In the genomic region with DNA sequence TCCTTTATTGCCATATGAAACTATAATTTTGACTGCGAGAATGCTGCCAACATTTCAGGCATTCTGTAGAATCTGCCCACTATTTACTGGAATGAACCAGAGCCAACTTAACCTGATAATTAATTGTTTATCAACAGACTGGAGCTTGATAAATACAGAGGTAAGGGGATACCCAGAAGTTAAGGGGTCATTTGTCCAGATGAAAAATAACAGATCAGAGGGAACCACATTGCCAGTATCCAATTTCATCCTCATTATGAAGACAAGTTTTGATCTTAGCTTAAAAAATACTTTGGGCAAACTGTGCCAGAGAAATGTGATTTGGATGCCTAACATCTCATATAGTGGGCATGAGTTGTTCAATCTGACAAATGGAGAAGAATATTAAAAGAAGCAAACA, we compare ENCODE assay signal across 20 cellular contexts.
A peak's percentile ranks its signal among the peaks of the same experiment; 100 is the strongest.
DNase-seq lines count a peak whose midpoint lies in the region; ATAC-seq and TF ChIP-seq lines count a peak whose summit lies in the region.
"Had no signal": no experiment of that assay in that cellular context is flagged by ENCODE, and none has a peak within 500 bp of the region (broad histone marks: within the 10 kb centered on the region; RNA-seq: fewer than 3 reads in every experiment).

No MANE protein-coding gene starts in this region.

- H3K79me2 ChIP-seq in osteoblast (ENCODE audit: insufficient read depth, low read length), result no peaks in the 10 kb centered on the region

- H3K27me3 ChIP-seq in RWPE2 (ENCODE audit: insufficient read depth, poor library complexity, severe bottlenecking) (no peaks in the 10 kb centered on the region), osteoblast (ENCODE audit: insufficient read depth, low read length) (no peaks in the 10 kb centered on the region)
- H3K27me3 ChIP-seq: BE2C; BLaER1 treated with 17β-estradiol and CSF1 and Interleukin-3, amounts not matched to agents 10 nM and 100 nM had no signal

- no peaks in the 10 kb centered on the region for H4K20me1 ChIP-seq in osteoblast (ENCODE audit: insufficient read depth, low read length)
- H4K20me1 ChIP-seq: BLaER1 treated with 17β-estradiol and CSF1 and Interleukin-3, amounts not matched to agents 10 nM and 100 nM had no signal

- no peak overlapping the region for H3K4me3 ChIP-seq in RWPE2 (ENCODE audit: severe bottlenecking)
- no peak overlapping the region for H3K4me3 ChIP-seq in osteoblast (ENCODE audit: insufficient read depth, low read length)
- H3K4me3 ChIP-seq: BLaER1 treated with 17β-estradiol and CSF1 and Interleukin-3, amounts not matched to agents 10 nM and 100 nM; GM12878; GM23338 had no signal

- peaks cover 35% of the 10 kb centered on the region for H3K4me1 ChIP-seq in RWPE2 (ENCODE audit: insufficient read depth, poor library complexity, severe bottlenecking)
- H3K4me1 ChIP-seq in osteoblast (ENCODE audit: insufficient read depth, low read length), result peaks cover 48% of the 10 kb centered on the region
- H3K4me1 ChIP-seq: BE2C; BLaER1 treated with 17β-estradiol and CSF1 and Interleukin-3, amounts not matched to agents 10 nM and 100 nM had no signal

- H3K36me3 ChIP-seq in RWPE2 (ENCODE audit: low read depth) (no peaks in the 10 kb centered on the region), osteoblast (ENCODE audit: insufficient read depth, low read length) (no peaks in the 10 kb centered on the region)
- H3K36me3 ChIP-seq: BE2C; BLaER1 treated with 17β-estradiol and CSF1 and Interleukin-3, amounts not matched to agents 10 nM and 100 nM had no signal

- DNase-seq in RWPE2 (ENCODE audit: low spot score), result no peak
- DNase-seq in osteoblast (ENCODE audit: insufficient read length, low spot score, missing footprints), result no peak
- no peak for DNase-seq in NCI-H2107 treated with DMSO at 0.1 percent for 48 hours (lab: John Stamatoyannopoulos, UW; ENCODE audit: unreplicated experiment)
- no peak for DNase-seq in superior temporal gyrus (ENCODE audit: extremely low spot score)
- DNase-seq: ACHN; AML-193; BE2C; CD4-positive, alpha-beta T cell; CD8-positive, alpha-beta memory T cell; DMS 273 treated with DMSO at 0.1 percent for 48 hours; DMS79; EL; GDM1; H9 had no signal

- no peak for TF ChIP-seq CTCF in RWPE2 (IDR thresholded peaks at IDR 0.05; ENCODE audit: poor library complexity, severe bottlenecking)
- TF ChIP-seq CTCF in osteoblast (IDR thresholded peaks at IDR 0.05; ENCODE audit: extremely low read depth, low read depth, low read length), result no peak

- peak overlapping the region; percentile 4 for H2AFZ ChIP-seq in osteoblast (ENCODE audit: low read length)
- H2AFZ ChIP-seq: GM23338 had no signal

- H3K27ac ChIP-seq in RWPE2 (ENCODE audit: poor library complexity, severe bottlenecking), result peak overlapping the region; percentile 99
- no peak overlapping the region for H3K27ac ChIP-seq in osteoblast (ENCODE audit: low read depth, low read length)
- H3K27ac ChIP-seq: BLaER1 treated with 17β-estradiol and CSF1 and Interleukin-3, amounts not matched to agents 10 nM and 100 nM had no signal

- H3K4me2 ChIP-seq in osteoblast (ENCODE audit: insufficient read depth, low read length), result no peak overlapping the region
- H3K4me2 ChIP-seq: BLaER1 treated with 17β-estradiol and CSF1 and Interleukin-3, amounts not matched to agents 10 nM and 100 nM; GM23338 had no signal

- ATAC-seq in RWPE2 (ENCODE audit: low read depth) (no peak), SK-N-SH treated with all-trans-retinoic acid at 6 μM for 48 hours (peak; percentile 61), HG03439 (IDR thresholded peaks at IDR 0.05; ENCODE audit: unreplicated experiment) (no peak)
- ATAC-seq: GM12878, GM23338, HCT116 had no signal

- H3K9me3 ChIP-seq in RWPE2 (ENCODE audit: severe bottlenecking), result no peaks in the 10 kb centered on the region
- H3K9me3 ChIP-seq in osteoblast (ENCODE audit: low read depth, low read length), result no peaks in the 10 kb centered on the region
- H3K9me3 ChIP-seq: BE2C; BLaER1 treated with 17β-estradiol and CSF1 and Interleukin-3, amounts not matched to agents 10 nM and 100 nM had no signal

TF ChIP-seq in SK-N-SH treated with all-trans-retinoic acid at 6 μM for 48 hours, 23 proteins besides CTCF, POLR2A, EP300 and RAD21:
- TF ChIP-seq RARB (CRISPR knock-in tag; IDR thresholded peaks at IDR 0.05) (no peak), ISL1 (CRISPR knock-in tag; IDR thresholded peaks at IDR 0.05) (peak; percentile 66)
